In the genomic region with DNA sequence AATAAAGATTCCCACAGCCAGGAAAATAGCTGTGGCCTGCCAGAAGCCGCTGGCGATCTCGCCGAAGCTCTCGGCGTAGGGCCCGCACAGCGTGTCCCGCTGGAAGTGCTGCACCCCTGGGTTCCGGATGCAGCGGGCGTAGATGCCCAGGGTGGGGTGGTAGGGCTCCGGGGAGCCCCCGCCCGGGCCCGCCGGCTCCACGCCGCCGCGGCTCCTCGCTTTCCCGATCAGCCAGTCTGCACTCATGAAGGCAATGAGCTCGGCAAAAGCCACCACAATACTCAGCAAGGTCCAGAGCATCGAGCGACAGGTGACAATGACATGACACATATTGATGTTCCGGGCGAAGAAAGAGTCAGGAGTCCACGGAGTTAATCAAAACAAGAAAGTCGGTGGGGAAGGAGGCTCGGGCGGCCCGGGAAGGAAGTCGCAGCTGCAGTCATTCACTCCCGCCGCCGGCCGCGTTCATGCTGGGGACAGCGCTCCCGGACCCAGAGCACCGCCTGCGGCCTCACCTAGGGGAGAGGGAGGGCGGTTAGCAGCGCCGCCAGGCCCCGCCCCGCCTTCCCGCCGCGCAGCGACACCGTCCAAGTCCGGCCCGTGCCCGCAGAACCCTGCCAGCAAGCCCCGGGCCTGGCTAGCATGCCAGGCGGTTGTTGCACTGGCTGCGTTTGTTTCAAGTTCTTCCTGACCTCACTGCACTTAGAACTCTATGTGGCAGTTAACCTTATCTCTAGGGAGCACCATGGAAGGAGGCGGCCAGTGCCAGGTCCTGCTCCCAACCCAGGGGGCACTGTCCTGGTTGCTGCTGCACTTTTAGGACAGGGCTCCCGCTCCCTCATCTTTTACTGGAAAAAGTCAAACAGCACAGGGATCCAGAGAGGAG, we compare ENCODE assay signal across 8 cellular contexts.
A peak's percentile ranks its signal among the peaks of the same experiment; 100 is the strongest.
DNase-seq lines count a peak whose midpoint lies in the region; ATAC-seq, FAIRE-seq and TF ChIP-seq lines count a peak whose summit lies in the region.

No MANE protein-coding gene starts in this region.

- TF ChIP-seq CTCF in AG04450 (IDR thresholded peaks at IDR 0.05; ENCODE audit: low read depth, low read length) (peak; percentile 15; the same call in 1 of the 2 replicates), bronchial epithelial cell (IDR thresholded peaks at IDR 0.05; ENCODE audit: insufficient read depth, low read length, severe bottlenecking) (no peak)

- ATAC-seq in GM18868 (IDR thresholded peaks at IDR 0.05; ENCODE audit: unreplicated experiment) (peak; percentile 75), HG03108 (IDR thresholded peaks at IDR 0.05; ENCODE audit: unreplicated experiment) (peak; percentile 76)

- FAIRE-seq in bronchial epithelial cell (lab: Jason Lieb, UNC) = no peak

- no peaks in the 10 kb centered on the region for H3K9me3 ChIP-seq in AG04450 (ENCODE audit: control insufficient read depth, insufficient read depth, low read length)

- CTCF ChIA-PET in AG04450 (lab: Charles Lee) = interaction anchor here (0.7 to 1.0 kb wide), 2 partner anchors 26 to 126 kb away, joined by 3 to 5 read pairs; no protein-coding TSS in a partner anchor

- no peaks in the 10 kb centered on the region for H3K36me3 Mint-ChIP-seq in T-helper 1 cell treated with Interleukin-12 subunit alpha and Interleukin-12 subunit beta and Interleukin-4 antibody, amounts not matched to agents 30 μg/mL and 1 μg/mL, for 36 hours (ENCODE audit: low read depth)

- DNase-seq in AG04450 (ENCODE audit: low read depth, low spot score) (no peak), bronchial epithelial cell (ENCODE audit: low read depth) (no peak), NCI-H226 (no peak)
- DNase-seq in stimulated activated CD4-positive, alpha-beta T cell treated with anti-CD3 and anti-CD28 coated beads, Interleukin-2, amount 100 ng/mL, for 24 hours = peak; percentile 31 to 58

- H3K27me3 Mint-ChIP-seq in T-helper 1 cell treated with Interleukin-12 subunit alpha and Interleukin-12 subunit beta and Interleukin-4 antibody, amounts not matched to agents 30 μg/mL and 1 μg/mL, for 36 hours (ENCODE audit: low read depth) = peaks cover 65% of the 10 kb centered on the region

- no peak overlapping the region for H3K27ac Mint-ChIP-seq in T-helper 1 cell treated with Interleukin-12 subunit alpha and Interleukin-12 subunit beta and Interleukin-4 antibody, amounts not matched to agents 30 μg/mL and 1 μg/mL, for 36 hours

- POLR2A ChIA-PET in AG04450 (lab: Yijun Ruan, JAX) = interaction anchor here (2.0 kb wide), 1 partner anchor 175 kb away, joined by 5 read pairs; no protein-coding TSS in a partner anchor

- peaks cover 1% of the 10 kb centered on the region for H3K36me3 ChIP-seq in bronchial epithelial cell (ENCODE audit: control insufficient read depth, insufficient read depth, low read length)

- H3K4me3 ChIP-seq in AG04450 (ENCODE audit: low read depth, low read length) = peak overlapping the region; percentile 31
- H3K4me3 ChIP-seq in bronchial epithelial cell (ENCODE audit: low read depth, low read length) = peak overlapping the region; percentile 13

- H3K4me1 Mint-ChIP-seq in T-helper 1 cell treated with Interleukin-12 subunit alpha and Interleukin-12 subunit beta and Interleukin-4 antibody, amounts not matched to agents 30 μg/mL and 1 μg/mL, for 36 hours (ENCODE audit: low read depth) = peaks cover 8% of the 10 kb centered on the region

- no peaks in the 10 kb centered on the region for H3K9me3 Mint-ChIP-seq in T-helper 1 cell treated with Interleukin-12 subunit alpha and Interleukin-12 subunit beta and Interleukin-4 antibody, amounts not matched to agents 30 μg/mL and 1 μg/mL, for 36 hours

- H3K27me3 ChIP-seq in AG04450 (ENCODE audit: control insufficient read depth, insufficient read depth, low read length) (no peaks in the 10 kb centered on the region), bronchial epithelial cell (ENCODE audit: control insufficient read depth, insufficient read depth, low read length) (no peaks in the 10 kb centered on the region), layer of hippocampus (ENCODE audit: control insufficient read depth, insufficient read depth, low read length) (no peaks in the 10 kb centered on the region)

- no peak overlapping the region for H3K27ac ChIP-seq in AG04450 (ENCODE audit: low read depth, low read length)
- peak overlapping the region; percentile 65 for H3K27ac ChIP-seq in layer of hippocampus (ENCODE audit: low read depth, low read length)

- H3K4me3 Mint-ChIP-seq in T-helper 1 cell treated with Interleukin-12 subunit alpha and Interleukin-12 subunit beta and Interleukin-4 antibody, amounts not matched to agents 30 μg/mL and 1 μg/mL, for 36 hours = peak overlapping the region; percentile 73

Comparison
In these comparisons a context has a peak if more than half of its experiments do, and no peak if none do; other contexts are left out.
1. DNase-seq: peak in stimulated activated CD4-positive, alpha-beta T cell treated with anti-CD3 and anti-CD28 coated beads, Interleukin-2, amount 100 ng/mL, for 24 hours (2 of 2); none in AG04450 (single experiment), bronchial epithelial cell (single experiment) and NCI-H226 (single experiment).